In genomic region chr10:14022052-14022451, GRCh38 we compare ENCODE assay signal across 27 cellular contexts.
"Had no signal": no experiment of that assay in that cellular context is flagged by ENCODE, and none has a peak within 500 bp of the region (broad histone marks: within the 10 kb centered on the region; RNA-seq: fewer than 3 reads in every experiment).

No MANE protein-coding gene starts in this region.

- H3K27me3 Mint-ChIP-seq: brain had no signal

- H3K27ac Mint-ChIP-seq: activated CD4-positive, alpha-beta T cell treated with anti-CD3 and anti-CD28 coated beads, Interleukin-2, amount 10 ng/mL, durations not matched to agents 24 days and 14 days; activated CD8-positive, alpha-beta T cell treated with anti-CD3 and anti-CD28 coated beads for 36 hours; activated naive CD4-positive, alpha-beta T cell treated with anti-CD3 and anti-CD28 coated beads for 36 hours; activated naive CD8-positive, alpha-beta T cell treated with anti-CD3 and anti-CD28 coated beads, Interleukin-2, amount 50 U/mL, for 24 hours; activated T-helper 17 cell treated with anti-CD3 and anti-CD28 coated beads, Interleukin-2, amount 50 U/mL, for 72 hours; endodermal cell; stimulated activated memory B cell treated with anti-CD40 and anti-IgM and Interleukin-4, amounts not matched to agents 10 μg/mL and 1 μg/mL and 100 μg/mL, for 72 hours; T-cell; WTC11 had no signal

- H3K9me3 Mint-ChIP-seq: endodermal cell had no signal

- ATAC-seq: activated CD8-positive, alpha-beta T cell treated with anti-CD3 and anti-CD28 coated beads for 36 hours; activated naive CD8-positive, alpha-beta T cell treated with anti-CD3 and anti-CD28 coated beads, Interleukin-2, amount 50 U/mL, for 24 hours; activated T-helper 17 cell treated with anti-CD3 and anti-CD28 coated beads, Interleukin-2, amount 50 U/mL, for 72 hours; left colon; lower lobe of right lung; stimulated activated memory B cell treated with anti-CD40 and anti-IgM and Interleukin-4, amounts not matched to agents 10 μg/mL and 1 μg/mL and 100 μg/mL, for 72 hours; upper lobe of right lung; WTC11 had no signal

- H3K4me3 Mint-ChIP-seq: activated CD4-positive, alpha-beta T cell treated with anti-CD3 and anti-CD28 coated beads, Interleukin-2, amount 10 ng/mL, durations not matched to agents 24 days and 14 days; activated CD8-positive, alpha-beta T cell treated with anti-CD3 and anti-CD28 coated beads for 36 hours; activated naive CD4-positive, alpha-beta T cell treated with anti-CD3 and anti-CD28 coated beads for 36 hours; activated naive CD8-positive, alpha-beta T cell treated with anti-CD3 and anti-CD28 coated beads, Interleukin-2, amount 50 U/mL, for 24 hours; activated T-helper 17 cell treated with anti-CD3 and anti-CD28 coated beads, Interleukin-2, amount 50 U/mL, for 72 hours; endodermal cell; stimulated activated memory B cell treated with anti-CD40 and anti-IgM and Interleukin-4, amounts not matched to agents 10 μg/mL and 1 μg/mL and 100 μg/mL, for 72 hours; T-cell; WTC11 had no signal

- H3K27me3 ChIP-seq: colonic mucosa, ovary, right lobe of liver, upper lobe of right lung had no signal

- H3K4me1 ChIP-seq: colonic mucosa, right lobe of liver, upper lobe of right lung had no signal

- DNase-seq: activated CD4-positive, alpha-beta T cell treated with anti-CD3 and anti-CD28 coated beads, Interleukin-2, amount 10 ng/mL, durations not matched to agents 24 days and 14 days; activated CD8-positive, alpha-beta T cell treated with anti-CD3 and anti-CD28 coated beads for 36 hours; activated naive CD4-positive, alpha-beta T cell treated with anti-CD3 and anti-CD28 coated beads for 36 hours; activated naive CD8-positive, alpha-beta T cell treated with anti-CD3 and anti-CD28 coated beads, Interleukin-2, amount 50 U/mL, for 24 hours; activated T-cell treated with anti-CD3 and anti-CD28 coated beads, Interleukin-2, amount 50 U/mL, for 1 hour; anterior cingulate cortex; central memory CD4-positive, alpha-beta T cell; colonic mucosa; endodermal cell; foreskin melanocyte; hypothalamus; islet precursor cell; left colon; lower lobe of right lung; midbrain; ovary; right lobe of liver; stimulated activated CD4-positive, alpha-beta T cell treated with anti-CD3 and anti-CD28 coated beads, Interleukin-4, amount 100 ng/mL, for 24 hours; T-cell; upper lobe of right lung had no signal

- H3K27ac ChIP-seq: colonic mucosa, epithelial cell of prostate, lower lobe of right lung, ovary, right lobe of liver, thoracic aorta, upper lobe of right lung had no signal

- H3K9me3 ChIP-seq: colonic mucosa, lower lobe of right lung, ovary, right lobe of liver, thoracic aorta, upper lobe of right lung had no signal

- H3K4me1 Mint-ChIP-seq: activated CD4-positive, alpha-beta T cell treated with anti-CD3 and anti-CD28 coated beads, Interleukin-2, amount 10 ng/mL, durations not matched to agents 24 days and 14 days; activated T-helper 17 cell treated with anti-CD3 and anti-CD28 coated beads, Interleukin-2, amount 50 U/mL, for 72 hours had no signal

- H3K36me3 ChIP-seq: colonic mucosa, lower lobe of right lung, ovary, right lobe of liver, thoracic aorta, upper lobe of right lung had no signal

- H3K4me3 ChIP-seq: colonic mucosa, lower lobe of right lung, ovary, right lobe of liver, smooth muscle cell, thoracic aorta, upper lobe of right lung had no signal
